ENCODE assay signal across 2 cellular contexts in the genomic region with DNA sequence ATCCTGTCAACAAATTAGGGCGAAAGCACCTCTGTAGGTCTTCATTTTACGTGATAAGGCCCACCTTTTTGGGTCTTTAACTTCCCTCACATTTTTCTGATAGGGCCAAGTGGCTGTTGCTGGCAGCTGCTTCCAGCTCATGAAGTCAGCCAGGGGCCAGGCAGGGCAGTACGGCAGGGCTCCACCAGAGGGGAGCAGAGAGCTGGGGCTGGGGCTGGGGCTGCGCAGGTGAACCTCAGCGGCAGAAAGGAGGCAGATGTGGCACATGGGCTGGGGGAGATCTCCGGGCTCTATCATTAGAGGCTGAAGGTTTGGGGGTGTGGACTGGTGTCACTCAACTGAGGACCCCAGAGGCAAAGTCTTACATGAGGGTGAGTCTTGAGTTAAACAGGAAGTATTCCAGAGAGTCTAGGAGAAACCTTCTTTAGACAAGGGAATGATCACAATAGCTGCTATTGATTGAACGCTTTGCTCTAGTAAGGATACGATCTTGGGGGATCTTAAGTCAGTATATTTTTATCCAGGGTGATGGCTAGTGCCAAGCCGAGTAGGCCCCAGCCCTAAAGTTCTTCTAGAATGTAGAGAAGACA.
TF ChIP-seq lines count a peak whose summit lies in the region.

No MANE protein-coding gene starts in this region.

TF ChIP-seq in WTC11, 78 proteins besides CTCF, POLR2A, EP300 and RAD21 (continued from another document):
- TF ChIP-seq, protein P1, sequence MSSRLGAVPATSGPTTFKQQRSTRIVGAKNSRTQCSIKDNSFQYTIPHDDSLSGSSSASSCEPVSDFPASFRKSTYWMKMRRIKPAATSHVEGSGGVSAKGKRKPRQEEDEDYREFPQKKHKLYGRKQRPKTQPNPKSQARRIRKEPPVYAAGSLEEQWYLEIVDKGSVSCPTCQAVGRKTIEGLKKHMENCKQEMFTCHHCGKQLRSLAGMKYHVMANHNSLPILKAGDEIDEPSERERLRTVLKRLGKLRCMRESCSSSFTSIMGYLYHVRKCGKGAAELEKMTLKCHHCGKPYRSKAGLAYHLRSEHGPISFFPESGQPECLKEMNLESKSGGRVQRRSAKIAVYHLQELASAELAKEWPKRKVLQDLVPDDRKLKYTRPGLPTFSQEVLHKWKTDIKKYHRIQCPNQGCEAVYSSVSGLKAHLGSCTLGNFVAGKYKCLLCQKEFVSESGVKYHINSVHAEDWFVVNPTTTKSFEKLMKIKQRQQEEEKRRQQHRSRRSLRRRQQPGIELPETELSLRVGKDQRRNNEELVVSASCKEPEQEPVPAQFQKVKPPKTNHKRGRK (CRISPR knock-in tag; IDR thresholded peaks at IDR 0.05; ENCODE audit: borderline replicate concordance), result no peak
- TF ChIP-seq TCF7 (CRISPR knock-in tag; IDR thresholded peaks at IDR 0.05; ENCODE audit: low read depth) (no peak), RELA (CRISPR knock-in tag; IDR thresholded peaks at IDR 0.05; ENCODE audit: borderline replicate concordance) (no peak), ATF1 (CRISPR knock-in tag; IDR thresholded peaks at IDR 0.05) (no peak), NR3C1 (CRISPR knock-in tag; conservative IDR thresholded peaks at IDR 0.05; ENCODE audit: low read depth) (no peak), ZNF232 (CRISPR knock-in tag; IDR thresholded peaks at IDR 0.05) (no peak), ZNF423 (CRISPR knock-in tag; IDR thresholded peaks at IDR 0.05) (no peak), CBFB (CRISPR knock-in tag; IDR thresholded peaks at IDR 0.05; ENCODE audit: low read depth) (no peak), GRHL2 (CRISPR knock-in tag; IDR thresholded peaks at IDR 0.05; ENCODE audit: insufficient replicate concordance, severe bottlenecking) (no peak), JUN (CRISPR knock-in tag; IDR thresholded peaks at IDR 0.05) (no peak)
- TF ChIP-seq, protein P2, sequence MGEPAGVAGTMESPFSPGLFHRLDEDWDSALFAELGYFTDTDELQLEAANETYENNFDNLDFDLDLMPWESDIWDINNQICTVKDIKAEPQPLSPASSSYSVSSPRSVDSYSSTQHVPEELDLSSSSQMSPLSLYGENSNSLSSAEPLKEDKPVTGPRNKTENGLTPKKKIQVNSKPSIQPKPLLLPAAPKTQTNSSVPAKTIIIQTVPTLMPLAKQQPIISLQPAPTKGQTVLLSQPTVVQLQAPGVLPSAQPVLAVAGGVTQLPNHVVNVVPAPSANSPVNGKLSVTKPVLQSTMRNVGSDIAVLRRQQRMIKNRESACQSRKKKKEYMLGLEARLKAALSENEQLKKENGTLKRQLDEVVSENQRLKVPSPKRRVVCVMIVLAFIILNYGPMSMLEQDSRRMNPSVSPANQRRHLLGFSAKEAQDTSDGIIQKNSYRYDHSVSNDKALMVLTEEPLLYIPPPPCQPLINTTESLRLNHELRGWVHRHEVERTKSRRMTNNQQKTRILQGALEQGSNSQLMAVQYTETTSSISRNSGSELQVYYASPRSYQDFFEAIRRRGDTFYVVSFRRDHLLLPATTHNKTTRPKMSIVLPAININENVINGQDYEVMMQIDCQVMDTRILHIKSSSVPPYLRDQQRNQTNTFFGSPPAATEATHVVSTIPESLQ (CRISPR knock-in tag; IDR thresholded peaks at IDR 0.05), result no peak
- TF ChIP-seq, protein P3, sequence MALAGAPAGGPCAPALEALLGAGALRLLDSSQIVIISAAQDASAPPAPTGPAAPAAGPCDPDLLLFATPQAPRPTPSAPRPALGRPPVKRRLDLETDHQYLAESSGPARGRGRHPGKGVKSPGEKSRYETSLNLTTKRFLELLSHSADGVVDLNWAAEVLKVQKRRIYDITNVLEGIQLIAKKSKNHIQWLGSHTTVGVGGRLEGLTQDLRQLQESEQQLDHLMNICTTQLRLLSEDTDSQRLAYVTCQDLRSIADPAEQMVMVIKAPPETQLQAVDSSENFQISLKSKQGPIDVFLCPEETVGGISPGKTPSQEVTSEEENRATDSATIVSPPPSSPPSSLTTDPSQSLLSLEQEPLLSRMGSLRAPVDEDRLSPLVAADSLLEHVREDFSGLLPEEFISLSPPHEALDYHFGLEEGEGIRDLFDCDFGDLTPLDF (CRISPR knock-in tag; IDR thresholded peaks at IDR 0.05), result no peak
- TF ChIP-seq, protein P4, sequence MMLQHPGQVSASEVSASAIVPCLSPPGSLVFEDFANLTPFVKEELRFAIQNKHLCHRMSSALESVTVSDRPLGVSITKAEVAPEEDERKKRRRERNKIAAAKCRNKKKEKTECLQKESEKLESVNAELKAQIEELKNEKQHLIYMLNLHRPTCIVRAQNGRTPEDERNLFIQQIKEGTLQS (CRISPR knock-in tag; conservative IDR thresholded peaks at IDR 0.05), result no peak

TF ChIP-seq in HepG2, 621 proteins besides CTCF, POLR2A, EP300 and RAD21 (continued from another document):
- TF ChIP-seq, protein P5, sequence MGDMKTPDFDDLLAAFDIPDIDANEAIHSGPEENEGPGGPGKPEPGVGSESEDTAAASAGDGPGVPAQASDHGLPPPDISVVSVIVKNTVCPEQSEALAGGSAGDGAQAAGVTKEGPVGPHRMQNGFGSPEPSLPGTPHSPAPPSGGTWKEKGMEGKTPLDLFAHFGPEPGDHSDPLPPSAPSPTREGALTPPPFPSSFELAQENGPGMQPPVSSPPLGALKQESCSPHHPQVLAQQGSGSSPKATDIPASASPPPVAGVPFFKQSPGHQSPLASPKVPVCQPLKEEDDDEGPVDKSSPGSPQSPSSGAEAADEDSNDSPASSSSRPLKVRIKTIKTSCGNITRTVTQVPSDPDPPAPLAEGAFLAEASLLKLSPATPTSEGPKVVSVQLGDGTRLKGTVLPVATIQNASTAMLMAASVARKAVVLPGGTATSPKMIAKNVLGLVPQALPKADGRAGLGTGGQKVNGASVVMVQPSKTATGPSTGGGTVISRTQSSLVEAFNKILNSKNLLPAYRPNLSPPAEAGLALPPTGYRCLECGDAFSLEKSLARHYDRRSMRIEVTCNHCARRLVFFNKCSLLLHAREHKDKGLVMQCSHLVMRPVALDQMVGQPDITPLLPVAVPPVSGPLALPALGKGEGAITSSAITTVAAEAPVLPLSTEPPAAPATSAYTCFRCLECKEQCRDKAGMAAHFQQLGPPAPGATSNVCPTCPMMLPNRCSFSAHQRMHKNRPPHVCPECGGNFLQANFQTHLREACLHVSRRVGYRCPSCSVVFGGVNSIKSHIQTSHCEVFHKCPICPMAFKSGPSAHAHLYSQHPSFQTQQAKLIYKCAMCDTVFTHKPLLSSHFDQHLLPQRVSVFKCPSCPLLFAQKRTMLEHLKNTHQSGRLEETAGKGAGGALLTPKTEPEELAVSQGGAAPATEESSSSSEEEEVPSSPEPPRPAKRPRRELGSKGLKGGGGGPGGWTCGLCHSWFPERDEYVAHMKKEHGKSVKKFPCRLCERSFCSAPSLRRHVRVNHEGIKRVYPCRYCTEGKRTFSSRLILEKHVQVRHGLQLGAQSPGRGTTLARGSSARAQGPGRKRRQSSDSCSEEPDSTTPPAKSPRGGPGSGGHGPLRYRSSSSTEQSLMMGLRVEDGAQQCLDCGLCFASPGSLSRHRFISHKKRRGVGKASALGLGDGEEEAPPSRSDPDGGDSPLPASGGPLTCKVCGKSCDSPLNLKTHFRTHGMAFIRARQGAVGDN (CRISPR knock-in tag; IDR thresholded peaks at IDR 0.05), result peak; percentile 33; the same call in 1 of the 2 replicates
- peak; percentile 85 for TF ChIP-seq STAG1 (CRISPR knock-in tag; IDR thresholded peaks at IDR 0.05)
TF ChIP-seq in HepG2: peak in this region for 6.
